ENCODE assay signal across 8 cellular contexts in genomic region chr6:2990932-2991506, GRCh38. TPM values are rescaled to one million over a fixed set of nuclear protein-coding genes. Genes with fewer than 3 reads are reported as not detected.
DNase-seq lines count a peak whose midpoint lies in the region.

No MANE protein-coding gene starts in this region.

- H3K4me1 Mint-ChIP-seq in activated CD4-positive, alpha-beta T cell treated with anti-CD3 and anti-CD28 coated beads, Interleukin-2, amount 10 ng/mL, durations not matched to agents 24 days and 14 days, result peaks cover 25% of the 10 kb centered on the region

- H3K27ac Mint-ChIP-seq in activated CD4-positive, alpha-beta T cell treated with anti-CD3 and anti-CD28 coated beads, Interleukin-2, amount 10 ng/mL, durations not matched to agents 24 days and 14 days, result peak overlapping the region; percentile 98

- no peak for DNase-seq in activated CD4-positive, alpha-beta T cell treated with anti-CD3 and anti-CD28 coated beads, Interleukin-2, amount 10 ng/mL, durations not matched to agents 24 days and 14 days
- DNase-seq in activated CD4-positive, alpha-beta T cell treated with anti-CD3 and anti-CD28 coated beads for 1 hour, result no peak
- no peak for DNase-seq in MG63
- no peak for DNase-seq in NCI-H2107 (lab: John Stamatoyannopoulos, UW)
- no peak for DNase-seq in HCEC 1CT

- H3K4me3 ChIP-seq in MG63, result no peak overlapping the region

- H3K36me3 Mint-ChIP-seq in activated CD4-positive, alpha-beta T cell treated with anti-CD3 and anti-CD28 coated beads, Interleukin-2, amount 10 ng/mL, durations not matched to agents 24 days and 14 days (ENCODE audit: low read depth), result no peaks in the 10 kb centered on the region

- H3K36me3 ChIP-seq in MG63, result no peaks in the 10 kb centered on the region

- peak overlapping the region; percentile 80 for H3K27ac ChIP-seq in adipose tissue (ENCODE audit: low read depth, low read length)
- H3K27ac ChIP-seq in layer of hippocampus (ENCODE audit: low read depth, low read length), result peak overlapping the region; percentile 99
- peak overlapping the region; percentile 99 for H3K27ac ChIP-seq in temporal lobe (ENCODE audit: low read depth, low read length)

- no peaks in the 10 kb centered on the region for H3K9me3 ChIP-seq in MG63

- H3K4me3 Mint-ChIP-seq in activated CD4-positive, alpha-beta T cell treated with anti-CD3 and anti-CD28 coated beads, Interleukin-2, amount 10 ng/mL, durations not matched to agents 24 days and 14 days, result peak overlapping the region; percentile 89

- 1 to 9% (median 2%) methylated on average over 10 of the region's 10 CpGs for WGBS in adipose tissue, 3 donors

- intact Hi-C loops in activated CD4-positive, alpha-beta T cell treated with anti-CD3 and anti-CD28 coated beads, Interleukin-2, amount 10 ng/mL, durations not matched to agents 24 days and 14 days (cut with micrococcal nuclease), result no loop called here

- no peaks in the 10 kb centered on the region for H3K27me3 ChIP-seq in layer of hippocampus (ENCODE audit: control insufficient read depth, insufficient read depth, low read length)
- H3K27me3 ChIP-seq in MG63, result no peaks in the 10 kb centered on the region

- no peaks in the 10 kb centered on the region for H3K9me3 Mint-ChIP-seq in activated CD4-positive, alpha-beta T cell treated with anti-CD3 and anti-CD28 coated beads, Interleukin-2, amount 10 ng/mL, durations not matched to agents 24 days and 14 days

- no peaks in the 10 kb centered on the region for H3K27me3 Mint-ChIP-seq in activated CD4-positive, alpha-beta T cell treated with anti-CD3 and anti-CD28 coated beads, Interleukin-2, amount 10 ng/mL, durations not matched to agents 24 days and 14 days

RNA-seq across cellular contexts. Expression of gene NQO2, which starts 8.7 kb away (rescaled TPM):
- 29.1 and 34.0 TPM in 2 replicates for total RNA-seq in activated CD4-positive, alpha-beta T cell treated with anti-CD3 and anti-CD28 coated beads, Interleukin-2, amount 10 ng/mL, durations not matched to agents 24 days and 14 days
- 10 to 100 TPM; 20.1 to 99.5 (median 73.4) TPM for polyA plus RNA-seq in adipose tissue
- 6.1 TPM for total RNA-seq in temporal lobe
- total RNA-seq in MG63 (2014; rRNA removed; shearing (Covaris generic); ENCODE audit: low replicate concordance), result 4.2 and 17.6 TPM in 2 replicates

RNA-seq across cellular contexts. Expression of gene SERPINB6, which starts 19.7 kb away (rescaled TPM):
- total RNA-seq in activated CD4-positive, alpha-beta T cell treated with anti-CD3 and anti-CD28 coated beads, Interleukin-2, amount 10 ng/mL, durations not matched to agents 24 days and 14 days, result 33.1 and 36.2 TPM in 2 replicates
- polyA plus RNA-seq in adipose tissue, result 100 to 1,000 TPM; 105 to 166 (median 139) TPM
- total RNA-seq in temporal lobe, result 14.5 TPM
- 45.1 and 59.9 TPM in 2 replicates for total RNA-seq in MG63 (2014; rRNA removed; shearing (Covaris generic); ENCODE audit: low replicate concordance)
